ENCODE assay signal across 17 cellular contexts in the genomic region with DNA sequence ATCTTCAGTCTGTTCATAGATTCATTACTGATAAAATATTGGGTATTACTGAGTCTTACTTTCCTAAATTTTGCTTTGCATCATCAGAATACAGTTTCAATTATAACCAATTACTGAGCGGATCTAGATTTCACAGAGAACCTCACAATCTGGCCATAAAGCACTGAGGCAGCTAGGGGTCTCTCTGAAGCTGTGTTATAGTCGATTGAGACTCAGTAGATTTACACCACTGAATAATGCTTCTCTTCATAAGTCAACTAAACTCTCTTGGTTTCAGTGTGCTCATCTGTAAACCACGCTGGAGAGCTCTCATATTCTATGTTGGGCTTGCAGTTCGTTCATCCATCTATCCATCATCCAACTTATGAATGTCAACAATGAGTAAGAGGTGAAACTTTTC.
DNase-seq lines count a peak whose midpoint lies in the region; ATAC-seq, FAIRE-seq and TF ChIP-seq lines count a peak whose summit lies in the region.
"Had no signal": no experiment of that assay in that cellular context is flagged by ENCODE, and none has a peak within 500 bp of the region (broad histone marks: within the 10 kb centered on the region; RNA-seq: fewer than 3 reads in every experiment).

No MANE protein-coding gene starts in this region.

- no TSS peak for BruUV-seq in Caco-2 (replicated peaks; lab: Mats Ljungman, UMichigan)

- H4K8ac ChIP-seq in H1 (ENCODE audit: extremely low read depth, insufficient read depth, low read length), result no peak overlapping the region

- DNase-seq in NCI-H345 treated with DMSO at 0.1 percent for 48 hours (lab: John Stamatoyannopoulos, UW; ENCODE audit: unreplicated experiment), result peak; percentile 38
- no peak for DNase-seq in NCI-H345 (lab: John Stamatoyannopoulos, UW)
- peak; percentile 44 for DNase-seq in Karpas-422
- DNase-seq in H1 (ENCODE audit: low read depth in 1 of 2, low spot score in 2 of 2), result no peak
- no peak for DNase-seq in activated CD4-positive, alpha-beta T cell treated with anti-CD3 and anti-CD28 coated beads, Interleukin-2, amount 50 U/mL, for 4 hours
- DNase-seq in tibial nerve (ENCODE audit: low spot score in 2 of 2), result no peak
- DNase-seq in Caco-2, result no peak
- DNase-seq: NCI-H1048, NCI-H1694, SW 1271 had no signal

- no peak overlapping the region for H2BK5ac ChIP-seq in H1 (ENCODE audit: low read depth, low read length)

- no peaks in the 10 kb centered on the region for H3K4me1 Mint-ChIP-seq in Caco-2 (ENCODE audit: low read depth, unreplicated experiment)

- ATAC-seq in GM21381 (IDR thresholded peaks at IDR 0.05; ENCODE audit: unreplicated experiment), result no peak
- ATAC-seq: K562 had no signal

- no peak overlapping the region for H2BK15ac ChIP-seq in H1 (ENCODE audit: low read length)

- no peak overlapping the region for H3K23ac ChIP-seq in H1 (ENCODE audit: insufficient read length)

- peak; percentile 46 to 53 for TF ChIP-seq RAD21 in H1 (IDR thresholded peaks at IDR 0.05 in 1 of 2, conservative IDR thresholded peaks at IDR 0.05 in 1 of 2; ENCODE audit: low read depth in 2 of 2, low read length in 2 of 2)

- H3K79me1 ChIP-seq in H1 (ENCODE audit: low read depth, low read length), result no peaks in the 10 kb centered on the region

- H4K5ac ChIP-seq in H1 (ENCODE audit: insufficient read length, low read depth, low read length), result no peak overlapping the region

- WGBS in H1 (ENCODE audit: extremely low coverage in 1 of 2, insufficient coverage in 1 of 2, insufficient read length in 1 of 2, insufficient replicate concordance in 2 of 2, low coverage in 1 of 2, low lambda C conversion rate in 2 of 2, missing lambda C conversion rate in 1 of 2), 2 experiments, result 63% methylated on average over 4 of the region's 4 CpGs; no CpG with 5 or more reads in 1 of the 2 experiments
- WGBS in tibial nerve, 2 donors, result 61 to 70% methylated on average over 4 of the region's 4 CpGs

- no peak overlapping the region; the same call in 1 of the 2 replicates for H3K18ac ChIP-seq in H1 (ENCODE audit: extremely low read depth, low read length)

- peaks cover 12% of the 10 kb centered on the region for H3K27me3 Mint-ChIP-seq in Caco-2 (ENCODE audit: insufficient read depth, unreplicated experiment)

- no peak overlapping the region for H3K4me3 Mint-ChIP-seq in Caco-2 (ENCODE audit: unreplicated experiment)
- H3K4me3 Mint-ChIP-seq: T-helper 2 cell treated with Interferon-gamma antibody and Interleukin-4, amounts not matched to agents 5 μg/mL and 100 μg/mL, for 36 hours had no signal

- H3K27me3 ChIP-seq in Karpas-422 (ENCODE audit: low read length) (0 out of 2 replicates have a peak, but pooled peaks cover 3% of the 10 kb centered on the region), H1 (replicated peaks in 1 of 4; ENCODE audit: control insufficient read depth in 3 of 4, extremely low read depth in 1 of 4, insufficient read depth in 3 of 4, low read length in 3 of 4) (no peaks in the 10 kb centered on the region; a peak in 1 of 7 replicates), tibial nerve (no peaks in the 10 kb centered on the region), Caco-2 (replicated peaks; ENCODE audit: control insufficient read depth, insufficient read depth, low read length) (no peaks in the 10 kb centered on the region)
- H3K27me3 ChIP-seq: SJCRH30 had no signal

- TF ChIP-seq CTCF in H1 (IDR thresholded peaks at IDR 0.05; ENCODE audit: control extremely low read depth in 1 of 3, insufficient read depth in 1 of 3, low read depth in 1 of 3, low read length in 3 of 3), result peak in 2 of 3 experiments; percentile 20 to 22; a peak in 2 of 4 replicates
- no peak for TF ChIP-seq CTCF in tibial nerve (IDR thresholded peaks at IDR 0.05)
- no peak for TF ChIP-seq CTCF in Caco-2 (IDR thresholded peaks at IDR 0.05; ENCODE audit: insufficient read depth in 1 of 2, low read depth in 1 of 2, low read length in 1 of 2, severe bottlenecking in 1 of 2, unreplicated experiment in 1 of 2)

- H3K9me2 ChIP-seq in Karpas-422 (replicated peaks; ENCODE audit: insufficient read depth, low read length), result no peaks in the 10 kb centered on the region

- no peaks in the 10 kb centered on the region for H3K9me3 Mint-ChIP-seq in Caco-2 (ENCODE audit: unreplicated experiment)
- H3K9me3 Mint-ChIP-seq: T-helper 2 cell treated with Interferon-gamma antibody and Interleukin-4, amounts not matched to agents 5 μg/mL and 100 μg/mL, for 36 hours had no signal

- no peak overlapping the region for H2AFZ ChIP-seq in Karpas-422 (ENCODE audit: low read length)
- no peak overlapping the region for H2AFZ ChIP-seq in H1 (ENCODE audit: low read length)

- H3K23me2 ChIP-seq in H1 (ENCODE audit: low read depth, low read length), result no peaks in the 10 kb centered on the region; the same call in 1 of the 2 replicates

- CTCF ChIA-PET in H1 (lab: Charles Lee; ENCODE audit: partially characterized antibody) (interaction anchor here (0.9 to 1.5 kb wide), 3 partner anchors 10 to 95 kb away, joined by 3 to 5 read pairs (median 4); no protein-coding TSS in a partner anchor), Caco-2 (lab: Charles Lee) (interaction anchor here (0.9 kb wide), 1 partner anchor 38 kb away, joined by 3 read pairs; no protein-coding TSS in a partner anchor)

- H3K4me1 ChIP-seq in Karpas-422 (ENCODE audit: low read length), result peaks cover 23% of the 10 kb centered on the region
- H3K4me1 ChIP-seq in H1 (replicated peaks in 1 of 4; ENCODE audit: control insufficient read depth in 3 of 4, insufficient read depth in 4 of 4, low read length in 3 of 4), result peaks cover 2 to 13% (median 4%) of the 10 kb centered on the region in 4 experiments; a peak in 4 of 7 replicates
- peaks cover 0 to 4% (median 0%) of the 10 kb centered on the region in 4 donors for H3K4me1 ChIP-seq in tibial nerve
- no peaks in the 10 kb centered on the region for H3K4me1 ChIP-seq in Caco-2

- intact Hi-C loops in Caco-2 (cut with micrococcal nuclease; ENCODE audit: unreplicated experiment), result no loop called here

- POLR2A ChIA-PET in H1 (lab: Charles Lee; ENCODE audit: partially characterized antibody), result interaction anchor here (1.3 to 1.4 kb wide), 2 partner anchors 14 to 19 kb away, joined by 3 to 4 read pairs; no protein-coding TSS in a partner anchor
- POLR2A ChIA-PET in Caco-2 (lab: Charles Lee), result no interaction called here

- no peak overlapping the region for H4K91ac ChIP-seq in H1 (replicated peaks; ENCODE audit: insufficient read length, low read length)

- no peak overlapping the region for H3K9ac ChIP-seq in Karpas-422 (ENCODE audit: low read length)
- H3K9ac ChIP-seq in H1 (replicated peaks in 1 of 4; ENCODE audit: extremely low read depth in 1 of 4, low read depth in 3 of 4, low read length in 3 of 4), result no peak overlapping the region

- H3K4me3 ChIP-seq in Karpas-422 (ENCODE audit: low read length) (peak overlapping the region; percentile 24; the same call in 1 of the 2 replicates), H1 (ENCODE audit: extremely low read depth in 1 of 4, insufficient read depth in 2 of 4, low read depth in 3 of 4, low read length in 4 of 4) (peak overlapping the region in 1 of 4 experiments; percentile 36; a peak in 1 of 8 replicates), tibial nerve (no peak overlapping the region), Caco-2 (ENCODE audit: low read depth, low read length) (no peak overlapping the region)
- H3K4me3 ChIP-seq: K562, SJCRH30 had no signal

- H3K27ac ChIP-seq in Karpas-422 (ENCODE audit: low read length) (no peak overlapping the region), H1 (ENCODE audit: low read depth, low read length) (no peak overlapping the region), tibial nerve (no peak overlapping the region)
- H3K27ac ChIP-seq: C4-2B, RWPE1 had no signal

- no peak for TF ChIP-seq POLR2A in H1 (IDR thresholded peaks at IDR 0.05; ENCODE audit: control extremely low read depth in 1 of 2, low read depth in 2 of 2, low read length in 2 of 2)
- no peak for TF ChIP-seq POLR2A in tibial nerve (IDR thresholded peaks at IDR 0.05)

- peak overlapping the region; percentile 51 for H3K4me2 ChIP-seq in Karpas-422 (ENCODE audit: low read depth, low read length, poor library complexity, severe bottlenecking)
- peak overlapping the region; percentile 26 to 48; a peak in 3 of 4 replicates for H3K4me2 ChIP-seq in H1 (ENCODE audit: insufficient read depth in 1 of 2, low read depth in 2 of 2, low read length in 2 of 2)

- H2AK5ac ChIP-seq in H1 (ENCODE audit: low read depth, low read length), result peak overlapping the region; percentile 61; the same call in 1 of the 2 replicates

- H3K4ac ChIP-seq in H1 (replicated peaks; ENCODE audit: insufficient read length, low read depth, low read length), result no peak overlapping the region

- no peak overlapping the region for H3K14ac ChIP-seq in H1 (ENCODE audit: insufficient read length)

- no peak overlapping the region for H2BK12ac ChIP-seq in H1 (ENCODE audit: low read depth, low read length)

- no peak overlapping the region for H2BK120ac ChIP-seq in H1 (replicated peaks; ENCODE audit: low read depth, low read length)

- no peaks in the 10 kb centered on the region for H3K36me3 Mint-ChIP-seq in Caco-2 (ENCODE audit: insufficient read depth, unreplicated experiment)

- 0 out of 2 replicates have a peak overlapping the region, but pooled peaks have one; percentile 16 for H2BK20ac ChIP-seq in H1 (ENCODE audit: low read length)

- H3K56ac ChIP-seq in H1 (replicated peaks; ENCODE audit: insufficient read length, low read depth, low read length), result no peak overlapping the region

- H3K9me3 ChIP-seq in Karpas-422 (ENCODE audit: low read length) (no peaks in the 10 kb centered on the region), H1 (ENCODE audit: insufficient read depth in 2 of 2, low read depth in 1 of 2, low read length in 1 of 2) (no peaks in the 10 kb centered on the region), tibial nerve (no peaks in the 10 kb centered on the region), Caco-2 (no peaks in the 10 kb centered on the region)
- H3K9me3 ChIP-seq: SJCRH30 had no signal

- H3K36me3 ChIP-seq in Karpas-422 (ENCODE audit: insufficient read depth, low read length) (no peaks in the 10 kb centered on the region), H1 (ENCODE audit: control insufficient read depth in 2 of 4, insufficient read depth in 4 of 4, low read length in 3 of 4) (no peaks in the 10 kb centered on the region), tibial nerve (no peaks in the 10 kb centered on the region), Caco-2 (ENCODE audit: control insufficient read depth, insufficient read depth, low read length) (no peaks in the 10 kb centered on the region)

- TF ChIP-seq EP300 in H1 (IDR thresholded peaks at IDR 0.05; ENCODE audit: borderline replicate concordance in 1 of 2, low read depth in 2 of 2, low read length in 2 of 2) (no peak), tibial nerve (IDR thresholded peaks at IDR 0.05) (no peak)

- H3K79me2 ChIP-seq in Karpas-422 (ENCODE audit: low read length), result no peaks in the 10 kb centered on the region
- no peaks in the 10 kb centered on the region for H3K79me2 ChIP-seq in H1 (ENCODE audit: control insufficient read depth in 1 of 2, insufficient read depth in 2 of 2, low read length in 2 of 2)

- no peak for FAIRE-seq in H1 (lab: Jason Lieb, UNC)
- FAIRE-seq: GM12891, K562 had no signal

- H3K27ac Mint-ChIP-seq in Caco-2 (ENCODE audit: unreplicated experiment), result no peak overlapping the region
- H3K27ac Mint-ChIP-seq: T-helper 2 cell treated with Interferon-gamma antibody and Interleukin-4, amounts not matched to agents 5 μg/mL and 100 μg/mL, for 36 hours had no signal

- H4K20me1 ChIP-seq in Karpas-422 (ENCODE audit: insufficient read depth, low read depth, low read length) (no peaks in the 10 kb centered on the region), H1 (replicated peaks in 1 of 2; ENCODE audit: control insufficient read depth in 1 of 2, insufficient read depth in 2 of 2, low read length in 2 of 2) (no peaks in the 10 kb centered on the region)

Comparison
In these comparisons a context has a peak if more than half of its experiments do, and no peak if none do; other contexts are left out.
1. DNase-seq: peak in NCI-H345 treated with DMSO at 0.1 percent for 48 hours (single experiment) and Karpas-422 (single experiment); none in NCI-H345 (single experiment), H1 (0 of 2), activated CD4-positive, alpha-beta T cell treated with anti-CD3 and anti-CD28 coated beads, Interleukin-2, amount 50 U/mL, for 4 hours (0 of 2), tibial nerve (0 of 2) and Caco-2 (0 of 2).
2. CTCF ChIP-seq: peak in H1 (2 of 3); none in tibial nerve (0 of 5) and Caco-2 (0 of 2).